Comparison of ENCODE assay signal across 31 cellular contexts in the genomic region with DNA sequence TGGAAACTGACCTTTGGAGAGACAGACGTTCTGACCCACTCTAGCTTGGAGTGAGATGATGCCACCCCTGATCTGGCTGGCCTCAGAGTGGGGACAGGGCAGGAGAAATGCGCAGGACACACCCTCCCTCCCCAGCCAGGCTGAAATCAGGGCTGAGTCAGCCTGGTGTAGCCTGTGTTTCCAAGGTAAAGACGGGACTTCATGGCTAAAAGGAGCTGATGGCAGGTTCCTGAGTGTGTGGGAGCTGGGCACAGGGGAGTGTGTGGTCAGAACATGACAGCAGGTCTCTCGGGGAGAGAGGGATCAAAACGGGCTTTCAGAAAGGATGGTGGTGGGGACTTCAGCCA. TPM values are rescaled to one million over a fixed set of nuclear protein-coding genes. Genes with fewer than 3 reads are reported as not detected.
DNase-seq lines count a peak whose midpoint lies in the region; ATAC-seq and TF ChIP-seq lines count a peak whose summit lies in the region.
"Had no signal": no experiment of that assay in that cellular context is flagged by ENCODE, and none has a peak within 500 bp of the region (broad histone marks: within the 10 kb centered on the region; RNA-seq: fewer than 3 reads in every experiment).

No MANE protein-coding gene starts in this region.

- H3K4me3 ChIP-seq in PC-9 (peak overlapping the region; percentile 29; the same call in 1 of the 2 replicates), aorta (ENCODE audit: low read length in 2 of 2) (no peak overlapping the region)
- H3K4me3 ChIP-seq: A549, coronary artery, heart right ventricle, lung, thoracic aorta, uterus had no signal

- no peaks in the 10 kb centered on the region for H3K79me2 ChIP-seq in PC-9 (ENCODE audit: low read depth)

- H3K4me3 Mint-ChIP-seq in activated T-cell treated with anti-CD3 and anti-CD28 coated beads, Interleukin-2, amount 50 U/mL, for 72 hours = peak overlapping the region in 1 of 2 donors; percentile 59
- H3K4me3 Mint-ChIP-seq: activated naive CD4-positive, alpha-beta T cell treated with anti-CD3 and anti-CD28 coated beads for 36 hours; CD8-positive, alpha-beta T cell; effector memory CD8-positive, alpha-beta T cell; H9; stimulated activated naive B cell treated with anti-CD40 and anti-IgM and Interleukin-4, amounts not matched to agents 10 μg/mL and 1 μg/mL and 100 μg/mL, for 72 hours had no signal

- no peaks in the 10 kb centered on the region for H3F3A ChIP-seq in PC-9 (ENCODE audit: insufficient read depth, low read depth)

- no peak for TF ChIP-seq CTCF in PC-9 (conservative IDR thresholded peaks at IDR 0.05)

- H3K27me3 Mint-ChIP-seq in activated T-cell treated with anti-CD3 and anti-CD28 coated beads, Interleukin-2, amount 50 U/mL, for 72 hours (ENCODE audit: low read depth) = peaks cover 17% of the 10 kb centered on the region

- H3K4me1 ChIP-seq in PC-9 (replicated peaks; ENCODE audit: insufficient read depth) = peaks cover 7% of the 10 kb centered on the region; the same call in 1 of the 2 replicates
- H3K4me1 ChIP-seq in aorta (ENCODE audit: control insufficient read depth in 1 of 2, insufficient read depth in 2 of 2, low read length in 2 of 2) = no peaks in the 10 kb centered on the region
- H3K4me1 ChIP-seq: A549, uterus had no signal

- POLR2A ChIA-PET in PC-9 (lab: Charles Lee; ENCODE audit: unreplicated experiment) = interaction anchor here (0.7 kb wide), 1 partner anchor 108 kb away, joined by 3 read pairs; no protein-coding TSS in a partner anchor

- peak overlapping the region; percentile 66; the same call in 1 of the 2 replicates for H2AFZ ChIP-seq in PC-9

- no peaks in the 10 kb centered on the region for H3K9me3 ChIP-seq in PC-9 (ENCODE audit: insufficient read depth, low read depth)
- H3K9me3 ChIP-seq in aorta (ENCODE audit: control insufficient read depth, low read length) = no peaks in the 10 kb centered on the region
- H3K9me3 ChIP-seq: A549, heart right ventricle, thoracic aorta, uterus had no signal

- no peak overlapping the region for H3K27ac Mint-ChIP-seq in activated T-cell treated with anti-CD3 and anti-CD28 coated beads, Interleukin-2, amount 50 U/mL, for 72 hours
- H3K27ac Mint-ChIP-seq: activated naive CD4-positive, alpha-beta T cell treated with anti-CD3 and anti-CD28 coated beads for 36 hours; CD8-positive, alpha-beta T cell; H9; progenitor cell of endocrine pancreas; stimulated activated naive B cell treated with anti-CD40 and anti-IgM and Interleukin-4, amounts not matched to agents 10 μg/mL and 1 μg/mL and 100 μg/mL, for 72 hours had no signal

- no peak for DNase-seq in activated T-cell treated with anti-CD3 and anti-CD28 coated beads, Interleukin-2, amount 50 U/mL, for 72 hours
- no peak for DNase-seq in activated T-cell treated with anti-CD3 and anti-CD28 coated beads for 4 hours
- peak in 1 of 2 experiments; percentile 46 for DNase-seq in PC-9
- DNase-seq in aorta = peak; percentile 28 to 29
- DNase-seq in foreskin melanocyte = no peak
- no peak for DNase-seq in hepatic stellate cell (ENCODE audit: low spot score)
- DNase-seq in NAMALWA (ENCODE audit: low spot score) = no peak
- DNase-seq: activated CD8-positive, alpha-beta memory T cell treated with anti-CD3 and anti-CD28 coated beads for 24 hours; activated T-cell treated with anti-CD3 and anti-CD28 coated beads, Interleukin-2, amount 50 U/mL, for 48 hours; AML-193; amniotic stem cell; CD8-positive, alpha-beta T cell; DMS153; effector memory CD8-positive, alpha-beta T cell; erythroblast; H9; heart right ventricle; kidney glomerular epithelial cell; NCI-H1417; NCI-H2029 treated with DMSO at 0.1 percent for 48 hours; NCI-H2227 treated with DMSO at 0.1 percent for 48 hours; NCI-H526 treated with DMSO at 0.1 percent for 48 hours; stimulated activated naive B cell treated with anti-CD40 and anti-IgM and Interleukin-4, amounts not matched to agents 10 μg/mL and 1 μg/mL and 100 μg/mL, for 72 hours; uterus had no signal

- H3K4me2 ChIP-seq in PC-9 = peak overlapping the region; percentile 68
- H3K4me2 ChIP-seq: A549 had no signal

- peak overlapping the region; percentile 53; the same call in 1 of the 2 replicates for H3K27ac ChIP-seq in PC-9
- peak overlapping the region; percentile 66 for H3K27ac ChIP-seq in cingulate gyrus (ENCODE audit: low read depth, low read length)
- no peak overlapping the region for H3K27ac ChIP-seq in aorta (ENCODE audit: low read depth in 1 of 2, low read length in 2 of 2)
- H3K27ac ChIP-seq: A549, coronary artery, heart right ventricle, thoracic aorta, uterus had no signal

- no peaks in the 10 kb centered on the region for H3K9me2 ChIP-seq in PC-9 (ENCODE audit: insufficient read depth)

- no TSS peak for BruUV-seq in PC-9 (replicated peaks; lab: Mats Ljungman, UMichigan)

- H3K9me3 Mint-ChIP-seq in activated T-cell treated with anti-CD3 and anti-CD28 coated beads, Interleukin-2, amount 50 U/mL, for 72 hours = no peaks in the 10 kb centered on the region
- H3K9me3 Mint-ChIP-seq: activated naive CD4-positive, alpha-beta T cell treated with anti-CD3 and anti-CD28 coated beads for 36 hours; CD8-positive, alpha-beta T cell; effector memory CD8-positive, alpha-beta T cell; H9; stimulated activated naive B cell treated with anti-CD40 and anti-IgM and Interleukin-4, amounts not matched to agents 10 μg/mL and 1 μg/mL and 100 μg/mL, for 72 hours had no signal

- no peaks in the 10 kb centered on the region for H3K36me3 Mint-ChIP-seq in activated T-cell treated with anti-CD3 and anti-CD28 coated beads, Interleukin-2, amount 50 U/mL, for 72 hours (ENCODE audit: insufficient read depth in 2 of 2)
- H3K36me3 Mint-ChIP-seq: CD8-positive, alpha-beta T cell; stimulated activated naive B cell treated with anti-CD40 and anti-IgM and Interleukin-4, amounts not matched to agents 10 μg/mL and 1 μg/mL and 100 μg/mL, for 72 hours had no signal

- intact Hi-C loops in PC-9 (cut with micrococcal nuclease; ENCODE audit: unreplicated experiment) = no loop called here
- intact Hi-C loops in aorta (cut with DNase I) = no loop called here

- H4K20me1 ChIP-seq in PC-9 (ENCODE audit: insufficient read depth) = no peaks in the 10 kb centered on the region

- H3K4me1 Mint-ChIP-seq in activated T-cell treated with anti-CD3 and anti-CD28 coated beads, Interleukin-2, amount 50 U/mL, for 72 hours (ENCODE audit: low read depth) = peaks cover 9% of the 10 kb centered on the region

- CTCF ChIA-PET in PC-9 (lab: Charles Lee) = no interaction called here

- ATAC-seq in activated T-cell treated with anti-CD3 and anti-CD28 coated beads, Interleukin-2, amount 50 U/mL, for 72 hours (replicated peaks in 1 of 2) = peak; percentile 36 to 62
- ATAC-seq in aorta (ENCODE audit: low FRiP score) = no peak
- ATAC-seq: CD8-positive, alpha-beta T cell; effector memory CD8-positive, alpha-beta T cell; heart right ventricle; stimulated activated naive B cell treated with anti-CD40 and anti-IgM and Interleukin-4, amounts not matched to agents 10 μg/mL and 1 μg/mL and 100 μg/mL, for 72 hours had no signal

- H3K27me3 ChIP-seq in PC-9 (ENCODE audit: insufficient read depth, low read depth) (no peaks in the 10 kb centered on the region), aorta (ENCODE audit: control insufficient read depth in 1 of 2, insufficient read depth in 2 of 2, low read length in 1 of 2) (no peaks in the 10 kb centered on the region)
- H3K27me3 ChIP-seq: uterus had no signal

- WGBS in aorta, 2 donors = 71 to 72% methylated on average over 5 of the region's 5 CpGs

- H3K36me3 ChIP-seq in PC-9 (ENCODE audit: low read depth) (no peaks in the 10 kb centered on the region), aorta (ENCODE audit: control insufficient read depth in 1 of 2, insufficient read depth in 2 of 2, low read length in 1 of 2) (no peaks in the 10 kb centered on the region)
- H3K36me3 ChIP-seq: heart right ventricle, thoracic aorta, uterus had no signal

RNA-seq across cellular contexts. Expression of gene POLG, which starts 14.6 kb away (rescaled TPM):
- 10 to 100 TPM; 71.5 to 74.1 TPM for total RNA-seq in activated T-cell treated with anti-CD3 and anti-CD28 coated beads, Interleukin-2, amount 50 U/mL, for 72 hours
- 43.6 and 63.9 TPM in 2 replicates for total RNA-seq in PC-9 (2021)
- total RNA-seq in aorta = 10 to 100 TPM; 55.6 to 59.2 TPM
- polyA plus RNA-seq in aorta = 10 to 100 TPM; 18.4 to 61.9 TPM

Comparison
In these comparisons a context has a peak if more than half of its experiments do, and no peak if none do; other contexts are left out.
1. DNase-seq: peak in aorta (2 of 2); none in activated T-cell treated with anti-CD3 and anti-CD28 coated beads, Interleukin-2, amount 50 U/mL, for 72 hours (0 of 2), activated T-cell treated with anti-CD3 and anti-CD28 coated beads for 4 hours (single experiment), foreskin melanocyte (single experiment), hepatic stellate cell (single experiment) and NAMALWA (single experiment).
2. H3K27ac ChIP-seq: peak in PC-9 (single experiment) and cingulate gyrus (single experiment); none in aorta (0 of 2).